In the genomic region with DNA sequence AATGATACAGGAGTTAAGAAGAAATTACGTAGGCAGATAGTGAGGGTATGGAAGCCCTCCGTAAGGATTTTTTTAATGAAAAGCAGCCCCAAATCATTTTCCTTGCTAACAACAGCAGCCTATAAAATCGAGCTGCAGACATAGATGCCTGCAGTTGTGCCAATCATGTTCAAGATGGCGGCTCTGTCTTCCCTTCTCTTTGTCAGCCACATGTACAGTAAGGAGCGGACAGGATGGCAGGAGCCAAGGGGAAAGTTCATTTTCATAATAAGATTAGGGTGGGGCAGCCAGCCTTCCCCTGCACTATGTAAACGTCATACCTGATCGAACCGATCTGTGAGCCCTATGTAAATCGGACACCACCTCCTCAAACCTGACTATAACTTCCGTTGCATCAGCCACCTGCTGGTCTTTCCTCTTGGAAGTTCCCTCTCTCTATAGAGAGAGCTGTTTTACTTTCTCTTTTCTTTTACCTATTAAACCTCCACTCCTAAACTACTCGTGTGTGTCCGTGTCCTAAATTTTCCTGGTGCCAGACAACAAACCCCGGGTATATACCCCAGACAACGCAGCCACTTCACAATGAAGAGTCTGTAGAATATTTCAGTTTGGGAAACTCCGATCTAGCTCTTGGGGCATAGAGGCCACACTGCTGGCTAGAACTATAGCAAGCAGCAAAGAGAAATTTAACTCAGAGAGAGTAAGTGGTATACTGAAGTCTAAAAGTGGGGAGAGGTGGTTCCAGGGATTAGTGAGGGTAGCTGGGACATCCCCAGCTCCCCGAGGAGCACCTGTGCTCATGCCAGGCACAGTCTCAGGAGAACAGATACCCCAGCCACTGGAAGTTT, we compare ENCODE assay signal across 21 cellular contexts. TPM values are rescaled to one million over a fixed set of nuclear protein-coding genes. Genes with fewer than 3 reads are reported as not detected.
A peak's percentile ranks its signal among the peaks of the same experiment; 100 is the strongest.
DNase-seq lines count a peak whose midpoint lies in the region; ATAC-seq and TF ChIP-seq lines count a peak whose summit lies in the region.
"Had no signal": no experiment of that assay in that cellular context is flagged by ENCODE, and none has a peak within 500 bp of the region (broad histone marks: within the 10 kb centered on the region; RNA-seq: fewer than 3 reads in every experiment).

No MANE protein-coding gene starts in this region.

- no peak overlapping the region for H3K27ac ChIP-seq in HEK293 (ENCODE audit: extremely low read depth, low read depth, low read length)
- H3K27ac ChIP-seq in adrenal gland, result no peak overlapping the region
- H3K27ac ChIP-seq: BLaER1 treated with 17β-estradiol and CSF1 and Interleukin-3, amounts not matched to agents 10 nM and 100 nM; KMS-11; Peyer's patch; SK-N-MC had no signal

- ATAC-seq in WTC11 (no peak), HG03025 (IDR thresholded peaks at IDR 0.05; ENCODE audit: low FRiP score, unreplicated experiment) (no peak), GM21576 (IDR thresholded peaks at IDR 0.05; ENCODE audit: unreplicated experiment) (no peak)
- ATAC-seq: HCT116 had no signal

- 80 to 89% (median 83%) methylated on average over 16 of the region's 16 CpGs for WGBS in adrenal gland, 4 donors

- POLR2A ChIA-PET in Caco-2 (lab: Charles Lee), result no interaction called here
- POLR2A ChIA-PET in HEK293 (lab: Yijun Ruan, JAX), result interaction anchor here (0.6 kb wide), 1 partner anchor 739 kb away, joined by 3 read pairs; no protein-coding TSS in a partner anchor
- POLR2A ChIA-PET in WTC11 (lab: Charles Lee), result no interaction called here

- H3K27me3 Mint-ChIP-seq in Caco-2 (ENCODE audit: insufficient read depth, unreplicated experiment), result peaks cover 8% of the 10 kb centered on the region
- no peaks in the 10 kb centered on the region for H3K27me3 Mint-ChIP-seq in WTC11 (ENCODE audit: low read depth)

- TF ChIP-seq POLR2A in adrenal gland (IDR thresholded peaks at IDR 0.05), result no peak

- BruUV-seq in Caco-2 (replicated peaks; lab: Mats Ljungman, UMichigan), result no TSS peak

- H3K4me1 ChIP-seq in Caco-2 (no peaks in the 10 kb centered on the region), HEK293 (ENCODE audit: control insufficient read depth, insufficient read depth, low read length) (no peaks in the 10 kb centered on the region), adrenal gland (replicated peaks in 1 of 2) (no peaks in the 10 kb centered on the region)
- H3K4me1 ChIP-seq: Peyer's patch had no signal

- H3K27ac Mint-ChIP-seq in Caco-2 (ENCODE audit: unreplicated experiment), result no peak overlapping the region
- H3K27ac Mint-ChIP-seq in WTC11, result peak overlapping the region; percentile 86; the same call in 1 of the 2 replicates
- H3K27ac Mint-ChIP-seq: CD8-positive, alpha-beta memory T cell; T-helper 2 cell treated with Interferon-gamma antibody and Interleukin-4, amounts not matched to agents 5 μg/mL and 100 μg/mL, for 36 hours had no signal

- intact Hi-C loops in Caco-2 (cut with micrococcal nuclease; ENCODE audit: unreplicated experiment), result no loop called here
- intact Hi-C loops in adrenal gland (cut with DNase I), result no loop called here

- H3K9me3 ChIP-seq in Caco-2, result no peaks in the 10 kb centered on the region
- H3K9me3 ChIP-seq in HEK293 (ENCODE audit: control insufficient read depth, insufficient read depth, low read depth, low read length), result no peaks in the 10 kb centered on the region
- peaks cover 0 to 4% (median 0%) of the 10 kb centered on the region in 3 donors for H3K9me3 ChIP-seq in adrenal gland (replicated peaks in 1 of 3)
- H3K9me3 ChIP-seq: Peyer's patch had no signal

- H3K27me3 ChIP-seq in Caco-2 (replicated peaks; ENCODE audit: control insufficient read depth, insufficient read depth, low read length) (no peaks in the 10 kb centered on the region), adrenal gland (no peaks in the 10 kb centered on the region)
- H3K27me3 ChIP-seq: BLaER1 treated with 17β-estradiol and CSF1 and Interleukin-3, amounts not matched to agents 10 nM and 100 nM; Peyer's patch had no signal

- TF ChIP-seq CTCF in Caco-2 (IDR thresholded peaks at IDR 0.05; ENCODE audit: insufficient read depth in 1 of 2, low read depth in 1 of 2, low read length in 1 of 2, severe bottlenecking in 1 of 2, unreplicated experiment in 1 of 2), result no peak
- TF ChIP-seq CTCF in HEK293 (tag by site-specific recombination; IDR thresholded peaks at IDR 0.05), result no peak
- TF ChIP-seq CTCF in WTC11 (IDR thresholded peaks at IDR 0.05), result no peak
- TF ChIP-seq CTCF in adrenal gland (IDR thresholded peaks at IDR 0.05), result no peak

- DNase-seq in Caco-2 (no peak), NCI-H526 treated with DMSO at 0.1 percent for 48 hours (lab: John Stamatoyannopoulos, UW) (peak; percentile 42), WTC11 (ENCODE audit: low spot score) (no peak), adrenal gland (no peak)
- no peak for DNase-seq in activated CD8-positive, alpha-beta memory T cell treated with anti-CD3 and anti-CD28 coated beads for 24 hours
- DNase-seq: CD8-positive, alpha-beta memory T cell; DMS79 treated with DMSO at 0.1 percent for 48 hours; NCI-H1436; NCI-H2029 treated with DMSO at 0.1 percent for 48 hours; NCI-H2171 treated with DMSO at 0.1 percent for 48 hours; Peyer's patch had no signal

- H3K36me3 Mint-ChIP-seq in Caco-2 (ENCODE audit: insufficient read depth, unreplicated experiment) (no peaks in the 10 kb centered on the region), WTC11 (peaks cover 36% of the 10 kb centered on the region)
- H3K36me3 Mint-ChIP-seq: CD8-positive, alpha-beta memory T cell had no signal

- H3K4me3 ChIP-seq in Caco-2 (ENCODE audit: low read depth, low read length) (no peak overlapping the region), HEK293 (ENCODE audit: low read depth, low read length) (no peak overlapping the region), adrenal gland (no peak overlapping the region)
- H3K4me3 ChIP-seq: BLaER1 treated with 17β-estradiol and CSF1 and Interleukin-3, amounts not matched to agents 10 nM and 100 nM; Peyer's patch; SK-N-MC had no signal

- H3K36me3 ChIP-seq in Caco-2 (ENCODE audit: control insufficient read depth, insufficient read depth, low read length) (no peaks in the 10 kb centered on the region), HEK293 (ENCODE audit: control insufficient read depth in 2 of 2, insufficient read depth in 1 of 2, low read length in 2 of 2) (no peaks in the 10 kb centered on the region), adrenal gland (replicated peaks in 1 of 2) (no peaks in the 10 kb centered on the region)
- H3K36me3 ChIP-seq: BLaER1 treated with 17β-estradiol and CSF1 and Interleukin-3, amounts not matched to agents 10 nM and 100 nM; Peyer's patch had no signal

- H3K4me3 Mint-ChIP-seq in Caco-2 (ENCODE audit: unreplicated experiment) (peak overlapping the region; percentile 42), WTC11 (no peak overlapping the region)
- H3K4me3 Mint-ChIP-seq: CD8-positive, alpha-beta memory T cell; T-helper 2 cell treated with Interferon-gamma antibody and Interleukin-4, amounts not matched to agents 5 μg/mL and 100 μg/mL, for 36 hours had no signal

- no peaks in the 10 kb centered on the region for H3K4me1 Mint-ChIP-seq in Caco-2 (ENCODE audit: low read depth, unreplicated experiment)
- peaks cover 52% of the 10 kb centered on the region for H3K4me1 Mint-ChIP-seq in WTC11
- H3K4me1 Mint-ChIP-seq: CD8-positive, alpha-beta memory T cell had no signal

- CTCF ChIA-PET in Caco-2 (lab: Charles Lee) (no interaction called here), HEK293 (lab: Yijun Ruan, JAX) (no interaction called here), WTC11 (lab: Charles Lee) (interaction anchor here (1.3 kb wide), 1 partner anchor 345 kb away, joined by 4 read pairs; no protein-coding TSS in a partner anchor)

- H3K9me3 Mint-ChIP-seq in Caco-2 (ENCODE audit: unreplicated experiment) (peaks cover 8% of the 10 kb centered on the region), WTC11 (peaks cover 40% of the 10 kb centered on the region)

TF ChIP-seq in HEK293, 187 proteins besides CTCF, POLR2A, EP300 and RAD21 (continues in another document):
- TF ChIP-seq ZNF140 (tag by site-specific recombination; IDR thresholded peaks at IDR 0.05) (no peak), ZBTB49 (tag by site-specific recombination; IDR thresholded peaks at IDR 0.05; ENCODE audit: low read depth) (no peak)

TF ChIP-seq in WTC11, 78 proteins besides CTCF, POLR2A, EP300 and RAD21:
- peak; percentile 44; the same call in 1 of the 2 replicates for TF ChIP-seq GABPB1 (CRISPR knock-in tag; IDR thresholded peaks at IDR 0.05)
- TF ChIP-seq ZNF138 (CRISPR knock-in tag; conservative IDR thresholded peaks at IDR 0.05), result no peak

RNA-seq across cellular contexts. Expression of gene SLC24A2, which starts 20.8 kb away (rescaled TPM):
- total RNA-seq in Caco-2 (2022), result 0.07 TPM in 1 of 2 replicates, not detected in the other
- 5.6 to 8.0 TPM (median 7.1 TPM) in 3 replicates for total RNA-seq in WTC11 (2021)
- total RNA-seq in adrenal gland, result 10 to 100 TPM in 1 of 8 donors, 1 to 10 TPM in 2, under 1 TPM in 2, not detected in 3; 0.26 to 20.8 (median 4.5) TPM
- 10 to 100 TPM in 1 of 3 donors, 1 to 10 TPM in 1, under 1 TPM in 1; 0.84 to 12.8 (median 3.4) TPM for polyA plus RNA-seq in adrenal gland
- total RNA-seq: CD8-positive, alpha-beta memory T cell; MCF 10A; NCI-H460 had no signal
- polyA plus RNA-seq: CD8-positive, alpha-beta memory T cell had no signal
